22 cellular contexts compared by ENCODE assay signal in the genomic region with DNA sequence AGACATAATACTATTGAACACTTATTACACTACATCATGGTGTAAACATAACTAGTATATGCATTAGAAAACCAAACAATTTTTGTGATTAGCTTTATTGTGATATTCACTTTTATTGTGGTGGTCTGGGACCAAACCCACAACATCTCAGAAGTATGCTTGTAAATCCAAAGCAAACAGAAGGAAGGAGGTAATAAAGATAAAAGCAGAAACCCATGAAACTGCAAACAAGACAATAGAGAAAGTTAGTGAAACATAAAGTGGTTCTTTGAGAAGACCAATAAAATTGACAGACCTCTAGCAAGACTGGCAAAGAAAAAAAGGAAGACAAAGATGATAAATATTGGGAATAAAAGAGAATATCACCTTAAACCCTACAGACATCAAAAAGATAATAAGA.
DNase-seq lines count a peak whose midpoint lies in the region; ATAC-seq and TF ChIP-seq lines count a peak whose summit lies in the region.
"Had no signal": no experiment of that assay in that cellular context is flagged by ENCODE, and none has a peak within 500 bp of the region (broad histone marks: within the 10 kb centered on the region; RNA-seq: fewer than 3 reads in every experiment).

No MANE protein-coding gene starts in this region.

- peaks cover 2% of the 10 kb centered on the region for H3K27me3 Mint-ChIP-seq in WTC11 (ENCODE audit: low read depth)
- H3K27me3 Mint-ChIP-seq: CD4-positive, alpha-beta memory T cell had no signal

- peaks cover 69% of the 10 kb centered on the region for H3K9me3 Mint-ChIP-seq in WTC11

- peaks cover 11% of the 10 kb centered on the region for H3K36me3 Mint-ChIP-seq in WTC11
- H3K36me3 Mint-ChIP-seq: CD14-positive monocyte; CD4-positive, alpha-beta memory T cell; CD4-positive, CD25-positive, alpha-beta regulatory T cell had no signal

- no TSS peak for BruUV-seq in A673 (replicated peaks; lab: Mats Ljungman, UMichigan)

- intact Hi-C loops in A673 (cut with micrococcal nuclease; ENCODE audit: unreplicated experiment), result no loop called here

- no peaks in the 10 kb centered on the region for H3K36me3 ChIP-seq in A673 (ENCODE audit: insufficient read depth, low read length, poor library complexity, severe bottlenecking)
- H3K36me3 ChIP-seq: BE2C, BLaER1 had no signal

- no peaks in the 10 kb centered on the region for H3K4me1 Mint-ChIP-seq in WTC11
- H3K4me1 Mint-ChIP-seq: CD14-positive monocyte; CD4-positive, alpha-beta memory T cell; CD4-positive, CD25-positive, alpha-beta regulatory T cell; CD8-positive, alpha-beta memory T cell had no signal

- H3K4me3 Mint-ChIP-seq in WTC11, result no peak overlapping the region
- H3K4me3 Mint-ChIP-seq: CD14-positive monocyte; CD4-positive, alpha-beta memory T cell; CD4-positive, CD25-positive, alpha-beta regulatory T cell; CD8-positive, alpha-beta memory T cell had no signal

- H3K4me1 ChIP-seq in A673 (ENCODE audit: insufficient read depth, low read length, poor library complexity, severe bottlenecking), result peaks cover 6% of the 10 kb centered on the region
- H3K4me1 ChIP-seq: A549, BE2C, BLaER1 had no signal

- no peaks in the 10 kb centered on the region for H3K27me3 ChIP-seq in A673 (replicated peaks; ENCODE audit: insufficient read depth, low read depth, low read length, poor library complexity)
- H3K27me3 ChIP-seq: BE2C, BLaER1 had no signal

- H3K9me3 ChIP-seq in A673 (ENCODE audit: low read depth, low read length, poor library complexity, severe bottlenecking), result peaks cover 9% of the 10 kb centered on the region
- H3K9me3 ChIP-seq: BE2C had no signal

- no peak for ATAC-seq in WTC11
- ATAC-seq: A549 had no signal

- H3K27ac ChIP-seq in A673 (ENCODE audit: low read depth, low read length, poor library complexity, severe bottlenecking), result no peak overlapping the region
- H3K27ac ChIP-seq: 22Rv1, A549, BLaER1 had no signal

- CTCF ChIA-PET in A673 (lab: Charles Lee), result no interaction called here
- CTCF ChIA-PET in WTC11 (lab: Charles Lee), result no interaction called here

- no peak overlapping the region for H3K4me3 ChIP-seq in A673 (ENCODE audit: low read depth, low read length, poor library complexity, severe bottlenecking)
- H3K4me3 ChIP-seq: A549, BLaER1 had no signal

- POLR2A ChIA-PET in A673 (lab: Charles Lee; ENCODE audit: low non-redundant PET) (no interaction called here), WTC11 (lab: Charles Lee) (no interaction called here)

- H3K27ac Mint-ChIP-seq in WTC11, result no peak overlapping the region
- H3K27ac Mint-ChIP-seq: CD14-positive monocyte; CD4-positive, alpha-beta memory T cell; CD8-positive, alpha-beta memory T cell had no signal

- TF ChIP-seq CTCF in A673 (conservative IDR thresholded peaks at IDR 0.05; ENCODE audit: low read depth, low read length), result no peak
- no peak for TF ChIP-seq CTCF in WTC11 (IDR thresholded peaks at IDR 0.05)

- peak; percentile 3 for DNase-seq in A673 (ENCODE audit: low spot score)
- DNase-seq in HT-29 (ENCODE audit: low spot score), result peak; percentile 48
- DNase-seq in WTC11 (ENCODE audit: low spot score), result no peak
- DNase-seq in cerebellar nuclear complex (lab: John Stamatoyannopoulos, UW), result no peak
- no peak for DNase-seq in NCI-H1694 (lab: John Stamatoyannopoulos, UW)
- DNase-seq in DMS53 treated with DMSO at 0.1 percent for 48 hours (lab: John Stamatoyannopoulos, UW; ENCODE audit: unreplicated experiment), result no peak
- DNase-seq: ACHN; BE2C; C1 segment of cervical spinal cord; CD4-positive, alpha-beta memory T cell; CD4-positive, CD25-positive, alpha-beta regulatory T cell; CD8-positive, alpha-beta memory T cell; COR-L47; DMS 273 treated with DMSO at 0.1 percent for 48 hours; DMS153; DMS53; DMS79 treated with DMSO at 0.1 percent for 48 hours; GF-D8 had no signal

TF ChIP-seq in WTC11, 78 proteins besides CTCF, POLR2A, EP300 and RAD21:
- TF ChIP-seq, protein P1, sequence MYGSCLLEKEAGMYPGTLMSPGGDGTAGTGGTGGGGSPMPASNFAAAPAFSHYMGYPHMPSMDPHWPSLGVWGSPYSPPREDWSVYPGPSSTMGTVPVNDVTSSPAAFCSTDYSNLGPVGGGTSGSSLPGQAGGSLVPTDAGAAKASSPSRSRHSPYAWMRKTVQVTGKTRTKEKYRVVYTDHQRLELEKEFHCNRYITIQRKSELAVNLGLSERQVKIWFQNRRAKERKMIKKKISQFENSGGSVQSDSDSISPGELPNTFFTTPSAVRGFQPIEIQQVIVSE (CRISPR knock-in tag; IDR thresholded peaks at IDR 0.05; ENCODE audit: borderline replicate concordance), result 0 out of 2 replicates have a peak, but pooled peaks have one; percentile 56
- TF ChIP-seq RELA (CRISPR knock-in tag; IDR thresholded peaks at IDR 0.05; ENCODE audit: borderline replicate concordance), result no peak

Comparison
In these comparisons a context has a peak if more than half of its experiments do, and no peak if none do; other contexts are left out.
1. DNase-seq: peak in A673 (single experiment) and HT-29 (single experiment); none in WTC11 (single experiment), cerebellar nuclear complex (0 of 2), NCI-H1694 (single experiment) and DMS53 treated with DMSO at 0.1 percent for 48 hours (single experiment).